29 cellular contexts compared by ENCODE assay signal in the genomic region with DNA sequence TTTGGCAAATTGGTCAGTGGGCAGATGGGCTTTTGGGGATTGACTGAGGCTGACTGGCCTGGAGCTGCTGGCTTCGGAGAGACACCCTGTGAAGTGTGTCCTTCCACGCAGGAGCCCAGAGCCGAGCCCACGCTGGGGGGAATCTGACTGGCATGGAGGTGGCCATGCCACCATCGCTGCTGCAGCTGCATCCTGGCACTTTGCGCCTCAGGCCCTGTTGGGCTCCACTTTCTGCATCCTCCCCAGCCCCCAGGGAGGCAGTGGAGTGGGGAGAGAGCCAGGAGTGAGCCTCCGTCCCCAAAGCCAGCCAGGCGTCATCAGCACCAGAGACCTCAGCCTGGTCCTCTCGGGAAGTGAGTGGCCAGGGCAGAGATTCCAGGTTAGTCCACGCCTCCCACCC. TPM values are rescaled to one million over a fixed set of nuclear protein-coding genes. Genes with fewer than 3 reads are reported as not detected.
"Had no signal": no experiment of that assay in that cellular context is flagged by ENCODE, and none has a peak within 500 bp of the region (broad histone marks: within the 10 kb centered on the region; RNA-seq: fewer than 3 reads in every experiment).

No MANE protein-coding gene starts in this region.

- H3K27ac ChIP-seq: esophagus squamous epithelium, gastroesophageal sphincter, neutrophil, stomach, thoracic aorta, transverse colon had no signal

- H3K4me3 ChIP-seq: dorsolateral prefrontal cortex, esophagus squamous epithelium, gastroesophageal sphincter, stomach, thoracic aorta, transverse colon had no signal

- FAIRE-seq: keratinocyte had no signal

- DNase-seq: cortex of kidney; dorsolateral prefrontal cortex; effector memory CD8-positive, alpha-beta T cell; esophagus squamous epithelium; foreskin fibroblast; glutamatergic neuron; immature natural killer cell; left cardiac atrium; left ventricle myocardium superior; mesendoderm; naive thymus-derived CD4-positive, alpha-beta T cell; nephron progenitor cell; stimulated activated CD4-positive, alpha-beta T cell treated with anti-CD3 and anti-CD28 coated beads, Interleukin-2, amount 100 ng/mL, for 24 hours; stimulated activated CD4-positive, alpha-beta T cell treated with anti-CD3 and anti-CD28 coated beads, Interleukin-4, amount 100 ng/mL, for 4 hours; stimulated activated naive CD4-positive, alpha-beta T cell; stomach; transverse colon had no signal

- H3K9me3 ChIP-seq: esophagus squamous epithelium, gastroesophageal sphincter, neutrophil, thoracic aorta, transverse colon had no signal

- H3K27me3 ChIP-seq: dorsolateral prefrontal cortex, esophagus squamous epithelium, gastroesophageal sphincter, neutrophil, stomach, transverse colon had no signal

- H3K4me1 ChIP-seq: gastroesophageal sphincter, stomach, transverse colon had no signal

- ATAC-seq: effector memory CD8-positive, alpha-beta T cell; gastroesophageal sphincter; left cardiac atrium; left ventricle myocardium superior; naive thymus-derived CD4-positive, alpha-beta T cell had no signal

RNA-seq across cellular contexts. Expression of a gene that starts 17.0 kb away (rescaled TPM):
- total RNA-seq: left cardiac atrium; left ventricle myocardium superior; lung microvascular endothelial cell; mononuclear cell; naive thymus-derived CD4-positive, alpha-beta T cell; osteoblast; pulmonary artery endothelial cell; sciatic nerve; skeletal muscle tissue; stomach had no signal
- polyA plus RNA-seq: immature natural killer cell; naive thymus-derived CD4-positive, alpha-beta T cell had no signal

RNA-seq across cellular contexts. Expression of a gene that starts 24.3 kb away (rescaled TPM):
- total RNA-seq: epithelial cell of proximal tubule; esophagus squamous epithelium; gastroesophageal sphincter; left cardiac atrium; left ventricle myocardium superior; lung microvascular endothelial cell; mononuclear cell; naive thymus-derived CD4-positive, alpha-beta T cell; osteoblast; pulmonary artery endothelial cell; sciatic nerve; skeletal muscle tissue; stomach; thoracic aorta; transverse colon; urinary bladder had no signal
- polyA plus RNA-seq: immature natural killer cell; keratinocyte; naive thymus-derived CD4-positive, alpha-beta T cell; urinary bladder had no signal
